15 cellular contexts compared by ENCODE assay signal in the genomic region with DNA sequence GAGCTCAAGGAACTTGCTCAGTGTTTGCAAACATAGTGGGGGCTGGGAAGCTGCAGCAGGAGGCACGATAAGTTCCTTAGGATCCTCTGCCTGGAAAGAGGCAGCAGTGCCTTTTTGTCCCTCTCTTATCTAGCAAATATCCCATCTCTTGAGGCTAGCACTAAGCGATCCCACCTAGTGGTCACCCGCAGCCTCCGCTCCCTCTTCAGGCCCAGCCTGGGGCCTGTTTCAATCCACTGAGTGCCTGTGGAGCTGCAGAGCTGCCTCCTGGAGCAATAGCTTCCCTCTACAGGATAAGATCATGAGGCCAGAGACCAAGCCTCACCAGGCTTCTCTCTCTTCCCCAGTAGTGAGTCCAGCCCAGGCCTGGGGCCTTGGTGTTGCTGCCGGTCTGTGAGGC.
DNase-seq lines count a peak whose midpoint lies in the region; ATAC-seq and TF ChIP-seq lines count a peak whose summit lies in the region.
"Had no signal": no experiment of that assay in that cellular context is flagged by ENCODE, and none has a peak within 500 bp of the region (broad histone marks: within the 10 kb centered on the region; RNA-seq: fewer than 3 reads in every experiment).

No MANE protein-coding gene starts in this region.

- DNase-seq in A673 (ENCODE audit: low spot score) = no peak
- DNase-seq in HEK293T (ENCODE audit: extremely low spot score) = peak; percentile 39
- DNase-seq in WTC11 (ENCODE audit: low spot score) = peak; percentile 69
- peak; percentile 95 for DNase-seq in mesendoderm
- DNase-seq in ovary = no peak
- DNase-seq in NCI-H1105 (lab: John Stamatoyannopoulos, UW) = no peak
- no peak for DNase-seq in COR-L47 (lab: John Stamatoyannopoulos, UW)
- DNase-seq: amniotic stem cell, gastrocnemius medialis, natural killer cell, NCI-H187 treated with DMSO at 0.1 percent for 48 hours, NCI-H526 treated with DMSO at 0.1 percent for 48 hours had no signal

- H4K8ac ChIP-seq in mesendoderm (ENCODE audit: low read depth, low read length) = no peak overlapping the region

- H3K23ac ChIP-seq in mesendoderm (ENCODE audit: low read length) = no peak overlapping the region

- H3K27me3 ChIP-seq in A673 (replicated peaks; ENCODE audit: insufficient read depth, low read depth, low read length, poor library complexity) = no peaks in the 10 kb centered on the region
- H3K27me3 ChIP-seq in mesendoderm (ENCODE audit: insufficient read depth, low read length, poor library complexity) = no peaks in the 10 kb centered on the region
- no peaks in the 10 kb centered on the region for H3K27me3 ChIP-seq in ovary
- H3K27me3 ChIP-seq: gastrocnemius medialis had no signal

- H3K4me1 ChIP-seq in A673 (ENCODE audit: insufficient read depth, low read length, poor library complexity, severe bottlenecking) (peaks cover 21% of the 10 kb centered on the region), mesendoderm (ENCODE audit: control insufficient read depth, low read depth, low read length) (no peaks in the 10 kb centered on the region), ovary (ENCODE audit: insufficient read depth) (no peaks in the 10 kb centered on the region)

- no peaks in the 10 kb centered on the region for H3K79me2 ChIP-seq in mesendoderm (ENCODE audit: control insufficient read depth, insufficient read depth, low read length)

- H3K27me3 Mint-ChIP-seq in WTC11 (ENCODE audit: low read depth) = peaks cover 6% of the 10 kb centered on the region; the same call in 1 of the 2 replicates
- H3K27me3 Mint-ChIP-seq: stimulated activated naive CD8-positive, alpha-beta T cell treated with anti-CD3 and anti-CD28 coated beads, Interleukin-15, Interleukin-2, amounts not matched to agents 100 ng/mL and 50 ng/mL, for 24 hours had no signal

- H3K36me3 ChIP-seq in A673 (ENCODE audit: insufficient read depth, low read length, poor library complexity, severe bottlenecking) = no peaks in the 10 kb centered on the region
- H3K36me3 ChIP-seq in mesendoderm (ENCODE audit: control insufficient read depth, insufficient read depth, low read length) = no peaks in the 10 kb centered on the region
- no peaks in the 10 kb centered on the region for H3K36me3 ChIP-seq in ovary
- H3K36me3 ChIP-seq: gastrocnemius medialis had no signal

- peak; percentile 73 for ATAC-seq in WTC11
- ATAC-seq in esophagus mucosa = no peak
- ATAC-seq: gastrocnemius medialis, natural killer cell had no signal

- H3K9me3 ChIP-seq in A673 (ENCODE audit: low read depth, low read length, poor library complexity, severe bottlenecking) (no peaks in the 10 kb centered on the region), ovary (no peaks in the 10 kb centered on the region)
- H3K9me3 ChIP-seq: gastrocnemius medialis had no signal

- BruUV-seq in A673 (replicated peaks; lab: Mats Ljungman, UMichigan) = no TSS peak

- no CpG with 5 or more reads among the region's 5 CpGs for WGBS in mesendoderm (ENCODE audit: extremely low coverage, insufficient coverage, low lambda C conversion rate)
- WGBS in ovary, 3 donors = 84 to 86% (median 86%) methylated on average over 5 of the region's 5 CpGs

- H3K4me2 ChIP-seq in mesendoderm (ENCODE audit: low read length) = no peak overlapping the region

- intact Hi-C loops in A673 (cut with micrococcal nuclease; ENCODE audit: unreplicated experiment) (no loop called here), ovary (cut with DNase I) (loop anchor here in 3 of 4 donors (10.0 kb wide), 3 partner anchors 202 to 272 kb away; no protein-coding TSS in a partner anchor)

- no peak overlapping the region for H3K4me3 ChIP-seq in A673 (ENCODE audit: low read depth, low read length, poor library complexity, severe bottlenecking)
- H3K4me3 ChIP-seq in mesendoderm (ENCODE audit: low read length) = no peak overlapping the region
- no peak overlapping the region for H3K4me3 ChIP-seq in ovary
- H3K4me3 ChIP-seq: gastrocnemius medialis, lung had no signal

- CTCF ChIA-PET in A673 (lab: Charles Lee) = interaction anchor here (0.6 to 1.0 kb wide), 2 partner anchors 17 to 18 kb away, joined by 3 to 4 read pairs; no protein-coding TSS in a partner anchor
- CTCF ChIA-PET in HEK293T (lab: Yijun Ruan, JAX) = interaction anchor here (0.6 kb wide), 1 partner anchor 1716 kb away, joined by 4 read pairs; no protein-coding TSS in a partner anchor
- CTCF ChIA-PET in WTC11 (lab: Charles Lee) = interaction anchor here (0.6 to 9.3 kb wide), 35 partner anchors 9 to 339 kb away, joined by 3 to 97 read pairs (median 5); a partner anchor contains a TSS

- H3K56ac ChIP-seq in mesendoderm (ENCODE audit: low read length) = no peak overlapping the region

- no peak overlapping the region for H2BK15ac ChIP-seq in mesendoderm (replicated peaks; ENCODE audit: low read depth)

- H3K79me1 ChIP-seq in mesendoderm (ENCODE audit: low read length) = no peaks in the 10 kb centered on the region

- no peak overlapping the region for H3K4ac ChIP-seq in mesendoderm (ENCODE audit: low read depth, low read length)

- no peak overlapping the region for H2BK120ac ChIP-seq in mesendoderm (ENCODE audit: low read depth, low read length)

- H4K5ac ChIP-seq in mesendoderm (ENCODE audit: low read length) = no peak overlapping the region

- no peak overlapping the region for H3K9ac ChIP-seq in mesendoderm (ENCODE audit: low read length)

- POLR2A ChIA-PET in A673 (lab: Charles Lee; ENCODE audit: low non-redundant PET) = no interaction called here
- POLR2A ChIA-PET in HEK293T (lab: Yijun Ruan, JAX) = no interaction called here
- POLR2A ChIA-PET in WTC11 (lab: Charles Lee) = interaction anchor here (0.9 kb wide), 1 partner anchor 18 kb away, joined by 3 read pairs; no protein-coding TSS in a partner anchor

- H3K4me3 Mint-ChIP-seq in WTC11 = no peak overlapping the region
- H3K4me3 Mint-ChIP-seq: natural killer cell; stimulated activated naive CD8-positive, alpha-beta T cell treated with anti-CD3 and anti-CD28 coated beads, Interleukin-15, Interleukin-2, amounts not matched to agents 100 ng/mL and 50 ng/mL, for 24 hours had no signal

- no peaks in the 10 kb centered on the region for H3K36me3 Mint-ChIP-seq in WTC11
- H3K36me3 Mint-ChIP-seq: natural killer cell had no signal

- TF ChIP-seq POLR2A in ovary (IDR thresholded peaks at IDR 0.05) = no peak

- TF ChIP-seq CTCF in A673 (conservative IDR thresholded peaks at IDR 0.05; ENCODE audit: low read depth, low read length) (peak; percentile 29; the same call in 1 of the 2 replicates), WTC11 (IDR thresholded peaks at IDR 0.05) (no peak), ovary (IDR thresholded peaks at IDR 0.05) (no peak)

- H3K9me3 Mint-ChIP-seq in WTC11 = no peaks in the 10 kb centered on the region
- H3K9me3 Mint-ChIP-seq: natural killer cell; stimulated activated naive CD8-positive, alpha-beta T cell treated with anti-CD3 and anti-CD28 coated beads, Interleukin-15, Interleukin-2, amounts not matched to agents 100 ng/mL and 50 ng/mL, for 24 hours had no signal

- no peak overlapping the region for H2BK5ac ChIP-seq in mesendoderm (ENCODE audit: low read length)

- H3K27ac Mint-ChIP-seq in WTC11 = no peak overlapping the region
- H3K27ac Mint-ChIP-seq: natural killer cell; stimulated activated naive CD8-positive, alpha-beta T cell treated with anti-CD3 and anti-CD28 coated beads, Interleukin-15, Interleukin-2, amounts not matched to agents 100 ng/mL and 50 ng/mL, for 24 hours had no signal

- peaks cover 5% of the 10 kb centered on the region for H3K4me1 Mint-ChIP-seq in WTC11

- no peak overlapping the region for H2AK5ac ChIP-seq in mesendoderm (ENCODE audit: low read length)

- TF ChIP-seq EP300 in ovary (IDR thresholded peaks at IDR 0.05) = no peak

- no peak overlapping the region for H3K18ac ChIP-seq in mesendoderm (ENCODE audit: low read length)

- H3K27ac ChIP-seq in A673 (ENCODE audit: low read depth, low read length, poor library complexity, severe bottlenecking) (no peak overlapping the region), mesendoderm (ENCODE audit: low read depth, low read length) (no peak overlapping the region), ovary (no peak overlapping the region)
- H3K27ac ChIP-seq: gastrocnemius medialis had no signal

TF ChIP-seq in HEK293T, 16 proteins besides CTCF, POLR2A, EP300 and RAD21:
- TF ChIP-seq FOXM1 (IDR thresholded peaks at IDR 0.05; ENCODE audit: borderline replicate concordance) (no peak), FOXA1 (IDR thresholded peaks at IDR 0.05) (no peak), HDGF (IDR thresholded peaks at IDR 0.05; ENCODE audit: borderline replicate concordance) (no peak), FOXK2 (IDR thresholded peaks at IDR 0.05) (no peak), LEF1 (IDR thresholded peaks at IDR 0.05; ENCODE audit: borderline replicate concordance) (no peak)

TF ChIP-seq in WTC11, 78 proteins besides CTCF, POLR2A, EP300 and RAD21:
- TF ChIP-seq NR3C1 (CRISPR knock-in tag; conservative IDR thresholded peaks at IDR 0.05; ENCODE audit: low read depth) = no peak

Comparison
In these comparisons a context has a peak if more than half of its experiments do, and no peak if none do; other contexts are left out.
1. DNase-seq: peak in HEK293T (single experiment), WTC11 (single experiment) and mesendoderm (single experiment); none in A673 (single experiment), ovary (0 of 5), NCI-H1105 (single experiment) and COR-L47 (single experiment).